35 cellular contexts compared by ENCODE assay signal in genomic region chr2:125490308-125490707, GRCh38.
"Had no signal": no experiment of that assay in that cellular context is flagged by ENCODE, and none has a peak within 500 bp of the region (broad histone marks: within the 10 kb centered on the region; RNA-seq: fewer than 3 reads in every experiment).

No MANE protein-coding gene starts in this region.

- H3K4me3 ChIP-seq: MG63 had no signal

- DNase-seq: Karpas-422, Kasumi-1, MG63, MM.1S, MV-4-11, NCI-H1048, NCI-H1092, NCI-H1092 treated with DMSO at 0.1 percent for 48 hours, NCI-H1105, NCI-H1105 treated with DMSO at 0.1 percent for 48 hours, NCI-H1417, NCI-H1417 treated with DMSO at 0.1 percent for 48 hours, NCI-H1436, NCI-H1436 treated with DMSO at 0.1 percent for 48 hours, NCI-H146, NCI-H1694, NCI-H1694 treated with DMSO at 0.1 percent for 48 hours, NCI-H187, NCI-H187 treated with DMSO at 0.1 percent for 48 hours, NCI-H1930, NCI-H2029, NCI-H2029 treated with DMSO at 0.1 percent for 48 hours, NCI-H2081 treated with DMSO at 0.1 percent for 48 hours, NCI-H2107, NCI-H2171, NCI-H2171 treated with DMSO at 0.1 percent for 48 hours, NCI-H2227 treated with DMSO at 0.1 percent for 48 hours, NCI-H226, NCI-H345, NCI-H446, NCI-H446 treated with DMSO at 0.1 percent for 48 hours, NCI-H510A, NCI-H510A treated with DMSO at 0.1 percent for 48 hours, NCI-H524, NCI-H524 treated with DMSO at 0.1 percent for 48 hours had no signal

- H3K9me3 ChIP-seq: MG63 had no signal

- H3K27me3 ChIP-seq: MG63 had no signal

- H3K36me3 ChIP-seq: MG63 had no signal
